In genomic region chr2:195612515-195613495, GRCh38 we compare ENCODE assay signal across 9 cellular contexts. TPM values are rescaled to one million over a fixed set of nuclear protein-coding genes. Genes with fewer than 3 reads are reported as not detected.
DNase-seq lines count a peak whose midpoint lies in the region; ATAC-seq and TF ChIP-seq lines count a peak whose summit lies in the region.
"Had no signal": no experiment of that assay in that cellular context is flagged by ENCODE, and none has a peak within 500 bp of the region (broad histone marks: within the 10 kb centered on the region; RNA-seq: fewer than 3 reads in every experiment).

No MANE protein-coding gene starts in this region.

- H3K27ac ChIP-seq in RWPE2 (ENCODE audit: poor library complexity, severe bottlenecking): peak overlapping the region; percentile 73

- DNase-seq in EH (ENCODE audit: low read depth) (peak; percentile 86), RWPE2 (ENCODE audit: low spot score) (no peak), fibroblast of the aortic adventitia (ENCODE audit: low read depth) (peak; percentile 75), omental fat pad (ENCODE audit: low spot score) (no peak), NCI-H345 (lab: John Stamatoyannopoulos, UW) (no peak), NCI-H2196 (lab: John Stamatoyannopoulos, UW; ENCODE audit: unreplicated experiment) (no peak), superior temporal gyrus (ENCODE audit: extremely low spot score) (no peak)
- DNase-seq in activated CD4-positive, alpha-beta T cell treated with anti-CD3 and anti-CD28 coated beads for 4 hours: no peak
- DNase-seq: caudate nucleus had no signal

- H3K36me3 ChIP-seq in RWPE2 (ENCODE audit: low read depth): no peaks in the 10 kb centered on the region

- TF ChIP-seq CTCF in RWPE2 (IDR thresholded peaks at IDR 0.05; ENCODE audit: poor library complexity, severe bottlenecking): no peak
- no peak for TF ChIP-seq CTCF in fibroblast of the aortic adventitia (IDR thresholded peaks at IDR 0.05; ENCODE audit: insufficient read depth, low read length)
- TF ChIP-seq CTCF in omental fat pad (IDR thresholded peaks at IDR 0.05): no peak

- H3K27me3 ChIP-seq in RWPE2 (ENCODE audit: insufficient read depth, poor library complexity, severe bottlenecking): no peaks in the 10 kb centered on the region

- H3K9me3 ChIP-seq in RWPE2 (ENCODE audit: severe bottlenecking): no peaks in the 10 kb centered on the region

- no peak overlapping the region for H3K4me3 ChIP-seq in RWPE2 (ENCODE audit: severe bottlenecking)
- H3K4me3 ChIP-seq in fibroblast of the aortic adventitia (ENCODE audit: low read depth, low read length): no peak overlapping the region

- peaks cover 20% of the 10 kb centered on the region for H3K4me1 ChIP-seq in RWPE2 (ENCODE audit: insufficient read depth, poor library complexity, severe bottlenecking)

- ATAC-seq in RWPE2 (ENCODE audit: low read depth) (peak; percentile 97), omental fat pad (ENCODE audit: low FRiP score) (peak; percentile 85)

RNA-seq across cellular contexts. Expression of gene SLC39A10, which starts 44.2 kb away (rescaled TPM):
- 22.2 and 57.8 TPM in 2 replicates for total RNA-seq in fibroblast of the aortic adventitia (ENCODE audit: low replicate concordance)
- total RNA-seq in omental fat pad: 10 to 100 TPM; 12.5 to 29.3 (median 16.5) TPM

Comparison
In these comparisons a context has a peak if more than half of its experiments do, and no peak if none do; other contexts are left out.
1. DNase-seq: peak in EH (single experiment) and fibroblast of the aortic adventitia (single experiment); none in RWPE2 (single experiment), omental fat pad (single experiment), NCI-H345 (single experiment), NCI-H2196 (single experiment), superior temporal gyrus (single experiment) and activated CD4-positive, alpha-beta T cell treated with anti-CD3 and anti-CD28 coated beads for 4 hours (0 of 2).